Comparison of ENCODE assay signal across 1 cellular context in genomic region chr16:88518411-88519111, GRCh38.
TF ChIP-seq lines count a peak whose summit lies in the region.

No MANE protein-coding gene starts in this region.

TF ChIP-seq in HEK293, 187 proteins besides CTCF, POLR2A, EP300 and RAD21 (continued from another document):
- peak; percentile 90 for TF ChIP-seq ZNF366 (tag by site-specific recombination; conservative IDR thresholded peaks at IDR 0.05)
- peak; percentile 97 for TF ChIP-seq ZBTB17 (tag by site-specific recombination; IDR thresholded peaks at IDR 0.05)
- TF ChIP-seq ZFHX2 (tag by site-specific recombination; conservative IDR thresholded peaks at IDR 0.05), result 0 out of 2 replicates have a peak, but pooled peaks have one; percentile 39
